Comparison of ENCODE assay signal across 8 cellular contexts in genomic region chr17:17837966-17838962, GRCh38. TPM values are rescaled to one million over a fixed set of nuclear protein-coding genes. Genes with fewer than 3 reads are reported as not detected.
DNase-seq lines count a peak whose midpoint lies in the region; ATAC-seq and TF ChIP-seq lines count a peak whose summit lies in the region.

No MANE protein-coding gene starts in this region.

- TF ChIP-seq CTCF in brain microvascular endothelial cell (IDR thresholded peaks at IDR 0.05; ENCODE audit: low read depth, low read length, missing control alignments) (no peak), thoracic aorta (IDR thresholded peaks at IDR 0.05) (no peak)

- H3K4me3 ChIP-seq in brain microvascular endothelial cell (ENCODE audit: low read depth, low read length) (no peak overlapping the region), thoracic aorta (no peak overlapping the region)

- H3K4me1 ChIP-seq in thoracic aorta (ENCODE audit: control insufficient read depth in 1 of 2, low read depth in 2 of 2) = peaks cover 36 to 65% of the 10 kb centered on the region in 2 donors

- H3K27me3 ChIP-seq in brain microvascular endothelial cell (replicated peaks) = no peaks in the 10 kb centered on the region
- H3K27me3 ChIP-seq in thoracic aorta (replicated peaks; ENCODE audit: insufficient read depth) = no peaks in the 10 kb centered on the region

- intact Hi-C loops in left colon (cut with DNase I, micrococcal nuclease) = no loop called here

- H3K9me3 ChIP-seq in thoracic aorta = no peaks in the 10 kb centered on the region

- DNase-seq in NCI-H2029 (lab: John Stamatoyannopoulos, UW) (peak; percentile 57), NCI-H2029 treated with DMSO at 0.1 percent for 48 hours (lab: John Stamatoyannopoulos, UW) (no peak), NCI-H510A treated with DMSO at 0.1 percent for 48 hours (lab: John Stamatoyannopoulos, UW) (peak; percentile 61), brain microvascular endothelial cell (no peak), left colon (peak; percentile 88), thoracic aorta (ENCODE audit: low spot score) (no peak), epidermal melanocyte (ENCODE audit: insufficient read length, low spot score) (no peak)

- H3K27ac ChIP-seq in brain microvascular endothelial cell (peak overlapping the region; percentile 98), thoracic aorta (peak overlapping the region; percentile 90 to 99)

- H3K36me3 ChIP-seq in brain microvascular endothelial cell (replicated peaks) (no peaks in the 10 kb centered on the region), thoracic aorta (no peaks in the 10 kb centered on the region)

- in situ Hi-C loops in brain microvascular endothelial cell (cut with HindIII; ENCODE audit: low pct_ligation_motif_present, low sequenced_read_pairs) = no loop called here

- peak; percentile 28 for ATAC-seq in left colon
- no peak for ATAC-seq in thoracic aorta (ENCODE audit: insufficient number of reproducible peaks, low FRiP score, low read depth)
- ATAC-seq in HG02885 (IDR thresholded peaks at IDR 0.05; ENCODE audit: poor library complexity, unreplicated experiment) = no peak

RNA-seq across cellular contexts. Expression of gene SREBF1, which starts 1.5 kb away (rescaled TPM):
- 100 to 1,000 TPM; 125 to 161 TPM for total RNA-seq in left colon
- total RNA-seq in thoracic aorta = 10 to 100 TPM; 56.2 to 64.2 TPM

Comparison
In these comparisons a context has a peak if more than half of its experiments do, and no peak if none do; other contexts are left out.
1. DNase-seq: peak in NCI-H2029 (single experiment), NCI-H510A treated with DMSO at 0.1 percent for 48 hours (single experiment) and left colon (2 of 2); none in NCI-H2029 treated with DMSO at 0.1 percent for 48 hours (single experiment), brain microvascular endothelial cell (single experiment), thoracic aorta (single experiment) and epidermal melanocyte (single experiment).